ENCODE assay signal across 11 cellular contexts in genomic region chr10:60414877-60415585, GRCh38. TPM values are rescaled to one million over a fixed set of nuclear protein-coding genes. Genes with fewer than 3 reads are reported as not detected.
DNase-seq lines count a peak whose midpoint lies in the region; ATAC-seq, FAIRE-seq and TF ChIP-seq lines count a peak whose summit lies in the region.
"Had no signal": no experiment of that assay in that cellular context is flagged by ENCODE, and none has a peak within 500 bp of the region (broad histone marks: within the 10 kb centered on the region; RNA-seq: fewer than 3 reads in every experiment).

No MANE protein-coding gene starts in this region.

- H3K36me3 ChIP-seq in prostate gland: no peaks in the 10 kb centered on the region
- H3K36me3 ChIP-seq in effector memory CD4-positive, alpha-beta T cell (ENCODE audit: control insufficient read depth, insufficient read depth, low read length): no peaks in the 10 kb centered on the region

- TF ChIP-seq POLR2A in GM12892 (IDR thresholded peaks at IDR 0.05; ENCODE audit: low read depth, low read length) (no peak), prostate gland (IDR thresholded peaks at IDR 0.05) (no peak)

- H3K4me3 ChIP-seq in AG04450 (ENCODE audit: low read depth, low read length): no peak overlapping the region
- H3K4me3 ChIP-seq in prostate gland: no peak overlapping the region
- no peak overlapping the region for H3K4me3 ChIP-seq in effector memory CD4-positive, alpha-beta T cell (ENCODE audit: insufficient read depth, low read depth, low read length, poor library complexity, severe bottlenecking)

- CTCF ChIA-PET in AG04450 (lab: Charles Lee): no interaction called here

- ATAC-seq in HG02970 (IDR thresholded peaks at IDR 0.05; ENCODE audit: low FRiP score, unreplicated experiment): no peak
- ATAC-seq: HepG2 had no signal

- TF ChIP-seq CTCF in AG04450 (IDR thresholded peaks at IDR 0.05; ENCODE audit: low read depth, low read length) (no peak), prostate gland (IDR thresholded peaks at IDR 0.05) (no peak)

- H3K27me3 ChIP-seq in AG04450 (ENCODE audit: control insufficient read depth, insufficient read depth, low read length) (no peaks in the 10 kb centered on the region), prostate gland (replicated peaks; ENCODE audit: insufficient read depth) (no peaks in the 10 kb centered on the region)
- H3K27me3 ChIP-seq in effector memory CD4-positive, alpha-beta T cell (replicated peaks; ENCODE audit: control insufficient read depth, insufficient read depth, low read length, poor library complexity, severe bottlenecking): no peaks in the 10 kb centered on the region

- POLR2A ChIA-PET in AG04450 (lab: Yijun Ruan, JAX): no interaction called here

- no peak for FAIRE-seq in GM12892 (lab: Jason Lieb, UNC)
- FAIRE-seq: HepG2 had no signal

- intact Hi-C loops in prostate gland (cut with DNase I): no loop called here

- H3K4me1 ChIP-seq in prostate gland (replicated peaks): no peaks in the 10 kb centered on the region
- H3K4me1 ChIP-seq in effector memory CD4-positive, alpha-beta T cell (ENCODE audit: control insufficient read depth, insufficient read depth, low read length, poor library complexity, severe bottlenecking): no peaks in the 10 kb centered on the region

- no peaks in the 10 kb centered on the region for H3K9me3 ChIP-seq in AG04450 (ENCODE audit: control insufficient read depth, insufficient read depth, low read length)
- no peaks in the 10 kb centered on the region for H3K9me3 ChIP-seq in prostate gland
- no peaks in the 10 kb centered on the region for H3K9me3 ChIP-seq in effector memory CD4-positive, alpha-beta T cell (ENCODE audit: control insufficient read depth, low read length)

- 68% methylated on average over 12 of the region's 12 CpGs for WGBS in prostate gland

- DNase-seq in AG04450 (ENCODE audit: low read depth, low spot score) (peak; percentile 67), HS-5 (ENCODE audit: low read depth) (peak; percentile 76), amniotic epithelial cell (ENCODE audit: low read depth) (peak; percentile 89), iPS-NIHi7 (ENCODE audit: extremely low spot score) (peak; percentile 48), GM12892 (ENCODE audit: insufficient read length) (no peak), prostate gland (ENCODE audit: low spot score) (no peak)
- DNase-seq in effector memory CD4-positive, alpha-beta T cell: no peak
- DNase-seq: activated CD4-positive, alpha-beta T cell treated with anti-CD3 and anti-CD28 coated beads, Interleukin-2, amount 50 U/mL, for 1 hour; CD4-positive, alpha-beta T cell had no signal

- H3K27ac ChIP-seq in AG04450 (ENCODE audit: low read depth, low read length) (peak overlapping the region; percentile 73), prostate gland (no peak overlapping the region)
- no peak overlapping the region for H3K27ac ChIP-seq in effector memory CD4-positive, alpha-beta T cell (ENCODE audit: insufficient read depth, low read length, poor library complexity, severe bottlenecking)

RNA-seq across cellular contexts. Expression of gene ANK3, which starts 25.4 kb away (rescaled TPM):
- polyA plus RNA-seq in AG04450 (2011; rRNA removed): 1.6 and 1.9 TPM in 2 replicates
- 4.1 and 4.3 TPM in 2 replicates for polyA minus RNA-seq in AG04450 (2011; rRNA and poly(A)+ RNA removed)
- 1.0 TPM for polyA plus RNA-seq in GM12892 (2012; ENCODE audit: missing spikeins)
- 10 to 100 TPM; 46.0 to 47.8 TPM for total RNA-seq in prostate gland
- total RNA-seq: HepG2 had no signal
- polyA plus RNA-seq: HepG2 had no signal

Comparison
In these comparisons a context has a peak if more than half of its experiments do, and no peak if none do; other contexts are left out.
1. DNase-seq: peak in AG04450 (single experiment), HS-5 (single experiment), amniotic epithelial cell (single experiment) and iPS-NIHi7 (single experiment); none in GM12892 (single experiment), prostate gland (single experiment) and effector memory CD4-positive, alpha-beta T cell (0 of 3).